Comparison of ENCODE assay signal across 18 cellular contexts in the genomic region with DNA sequence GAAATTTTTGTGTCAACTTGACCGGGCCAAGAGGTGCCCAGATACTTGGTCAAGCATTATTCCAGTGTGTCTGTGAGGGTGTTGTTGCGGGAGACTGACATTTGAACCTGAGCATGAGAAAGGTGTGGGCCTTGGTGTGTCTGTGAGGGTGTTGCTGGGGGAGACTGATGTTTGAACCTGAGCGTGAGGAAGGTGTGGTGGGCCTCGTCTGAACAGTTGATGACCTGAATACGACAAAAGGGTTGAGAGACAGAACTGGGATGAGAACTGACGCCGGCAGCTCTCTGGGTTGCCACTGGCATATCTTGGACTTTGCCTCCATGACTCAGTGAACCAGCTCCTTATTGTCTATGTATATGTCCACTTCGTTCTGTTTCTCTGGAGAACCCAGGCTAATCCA.
DNase-seq lines count a peak whose midpoint lies in the region; ATAC-seq, FAIRE-seq and TF ChIP-seq lines count a peak whose summit lies in the region.
"Had no signal": no experiment of that assay in that cellular context is flagged by ENCODE, and none has a peak within 500 bp of the region (broad histone marks: within the 10 kb centered on the region; RNA-seq: fewer than 3 reads in every experiment).

No MANE protein-coding gene starts in this region.

- H3K9ac ChIP-seq in kidney (ENCODE audit: low read length in 2 of 2): no peak overlapping the region

- no peak for FAIRE-seq in kidney (lab: Jason Lieb, UNC)
- FAIRE-seq: GM18507 had no signal

- ATAC-seq in activated CD4-positive, alpha-beta T cell treated with anti-CD3 and anti-CD28 coated beads for 36 hours: no peak
- ATAC-seq: PC-3 had no signal

- peak overlapping the region; percentile 58 for H3K27ac Mint-ChIP-seq in activated CD4-positive, alpha-beta T cell treated with anti-CD3 and anti-CD28 coated beads for 36 hours

- H3K27ac ChIP-seq in kidney (ENCODE audit: low read depth in 2 of 2, low read length in 2 of 2): no peak overlapping the region
- no peak overlapping the region for H3K27ac ChIP-seq in sigmoid colon
- H3K27ac ChIP-seq: 22Rv1 had no signal

- H3K36me3 Mint-ChIP-seq in activated CD4-positive, alpha-beta T cell treated with anti-CD3 and anti-CD28 coated beads for 36 hours (ENCODE audit: low read depth): no peaks in the 10 kb centered on the region

- no peak for TF ChIP-seq EP300 in sigmoid colon (IDR thresholded peaks at IDR 0.05)

- no peak for DNase-seq in activated CD4-positive, alpha-beta T cell treated with anti-CD3 and anti-CD28 coated beads for 36 hours
- DNase-seq in activated CD4-positive, alpha-beta T cell treated with anti-CD3 and anti-CD28 coated beads for 4 hours: no peak
- DNase-seq in H7: peak; percentile 21
- DNase-seq in kidney: peak; percentile 22
- peak; percentile 17 for DNase-seq in sigmoid colon
- no peak for DNase-seq in HAP-1 (ENCODE audit: low spot score in 2 of 2)
- DNase-seq in stimulated activated CD4-positive, alpha-beta T cell treated with anti-CD3 and anti-CD28 coated beads, Interleukin-1b, Interleukin-23, amount 100 ng/mL, for 48 hours: no peak
- DNase-seq in NCI-H2029 (lab: John Stamatoyannopoulos, UW): no peak
- DNase-seq: COR-L47, DMS53, KG1, NCI-H1092 treated with DMSO at 0.1 percent for 48 hours, NCI-H1694, NCI-H345, NCI-H69, PC-3 had no signal

- in situ Hi-C loops in HAP-1 (cut with MboI; ENCODE audit: low sequenced_read_pairs): no loop called here

- H3K9me3 ChIP-seq in kidney (ENCODE audit: control insufficient read depth in 1 of 2, low read length in 2 of 2) (no peaks in the 10 kb centered on the region), sigmoid colon (no peaks in the 10 kb centered on the region), HAP-1 (no peaks in the 10 kb centered on the region)

- POLR2A ChIA-PET in activated CD4-positive, alpha-beta T cell treated with anti-CD3 and anti-CD28 coated beads for 36 hours (lab: Charles Lee): no interaction called here

- H3K4me1 ChIP-seq in kidney (ENCODE audit: control insufficient read depth in 1 of 2, insufficient read depth in 1 of 2, low read depth in 1 of 2, low read length in 2 of 2): no peaks in the 10 kb centered on the region
- H3K4me1 ChIP-seq in sigmoid colon: no peaks in the 10 kb centered on the region
- H3K4me1 ChIP-seq in HAP-1: no peaks in the 10 kb centered on the region

- WGBS in sigmoid colon, 2 donors: 91 to 95% methylated on average over 8 of the region's 8 CpGs

- no peak for TF ChIP-seq POLR2A in sigmoid colon (IDR thresholded peaks at IDR 0.05)

- H3K4me3 Mint-ChIP-seq in activated CD4-positive, alpha-beta T cell treated with anti-CD3 and anti-CD28 coated beads for 36 hours: no peak overlapping the region

- H3K4me1 Mint-ChIP-seq in activated CD4-positive, alpha-beta T cell treated with anti-CD3 and anti-CD28 coated beads for 36 hours: peaks cover 35% of the 10 kb centered on the region

- TF ChIP-seq CTCF in kidney (IDR thresholded peaks at IDR 0.05; ENCODE audit: borderline replicate concordance, extremely low read depth, insufficient read depth) (no peak), sigmoid colon (IDR thresholded peaks at IDR 0.05) (no peak)

- H3K4me3 ChIP-seq in H7 (ENCODE audit: insufficient read depth, low read depth, low read length) (no peak overlapping the region), kidney (ENCODE audit: low read length in 2 of 2) (no peak overlapping the region), sigmoid colon (no peak overlapping the region), HAP-1 (no peak overlapping the region)

- intact Hi-C loops in activated CD4-positive, alpha-beta T cell treated with anti-CD3 and anti-CD28 coated beads for 36 hours (cut with DNase I, micrococcal nuclease): loop anchor here in 1 of 2 experiments (5.0 kb wide), 2 partner anchors 160 to 300 kb away; a partner anchor contains a TSS
- intact Hi-C loops in kidney (cut with DNase I) (no loop called here), sigmoid colon (cut with DNase I) (no loop called here)

- no peaks in the 10 kb centered on the region for H3K36me3 ChIP-seq in H7 (replicated peaks; ENCODE audit: control insufficient read depth, insufficient read depth, low read length)
- no peaks in the 10 kb centered on the region for H3K36me3 ChIP-seq in kidney (ENCODE audit: control insufficient read depth in 1 of 2, insufficient read depth in 2 of 2, low read length in 2 of 2)
- no peaks in the 10 kb centered on the region for H3K36me3 ChIP-seq in sigmoid colon
- no peaks in the 10 kb centered on the region for H3K36me3 ChIP-seq in HAP-1 (replicated peaks)

- CTCF ChIA-PET in activated CD4-positive, alpha-beta T cell treated with anti-CD3 and anti-CD28 coated beads for 36 hours (lab: Charles Lee): interaction anchor here (0.6 kb wide), 1 partner anchor 187 kb away, joined by 3 read pairs; no protein-coding TSS in a partner anchor

- no peaks in the 10 kb centered on the region for H3K9me3 Mint-ChIP-seq in activated CD4-positive, alpha-beta T cell treated with anti-CD3 and anti-CD28 coated beads for 36 hours (ENCODE audit: low read depth)

- no peaks in the 10 kb centered on the region for H3K27me3 Mint-ChIP-seq in activated CD4-positive, alpha-beta T cell treated with anti-CD3 and anti-CD28 coated beads for 36 hours

- H3K27me3 ChIP-seq in H7 (ENCODE audit: control insufficient read depth, insufficient read depth, low read length): no peaks in the 10 kb centered on the region
- H3K27me3 ChIP-seq in sigmoid colon: no peaks in the 10 kb centered on the region
- no peaks in the 10 kb centered on the region for H3K27me3 ChIP-seq in HAP-1 (ENCODE audit: low read depth)

Comparison
In these comparisons a context has a peak if more than half of its experiments do, and no peak if none do; other contexts are left out.
1. DNase-seq: peak in H7 (single experiment), kidney (single experiment) and sigmoid colon (single experiment); none in activated CD4-positive, alpha-beta T cell treated with anti-CD3 and anti-CD28 coated beads for 36 hours (single experiment), activated CD4-positive, alpha-beta T cell treated with anti-CD3 and anti-CD28 coated beads for 4 hours (0 of 2), HAP-1 (0 of 2), stimulated activated CD4-positive, alpha-beta T cell treated with anti-CD3 and anti-CD28 coated beads, Interleukin-1b, Interleukin-23, amount 100 ng/mL, for 48 hours (single experiment) and NCI-H2029 (single experiment).